10 cellular contexts compared by ENCODE assay signal in the genomic region with DNA sequence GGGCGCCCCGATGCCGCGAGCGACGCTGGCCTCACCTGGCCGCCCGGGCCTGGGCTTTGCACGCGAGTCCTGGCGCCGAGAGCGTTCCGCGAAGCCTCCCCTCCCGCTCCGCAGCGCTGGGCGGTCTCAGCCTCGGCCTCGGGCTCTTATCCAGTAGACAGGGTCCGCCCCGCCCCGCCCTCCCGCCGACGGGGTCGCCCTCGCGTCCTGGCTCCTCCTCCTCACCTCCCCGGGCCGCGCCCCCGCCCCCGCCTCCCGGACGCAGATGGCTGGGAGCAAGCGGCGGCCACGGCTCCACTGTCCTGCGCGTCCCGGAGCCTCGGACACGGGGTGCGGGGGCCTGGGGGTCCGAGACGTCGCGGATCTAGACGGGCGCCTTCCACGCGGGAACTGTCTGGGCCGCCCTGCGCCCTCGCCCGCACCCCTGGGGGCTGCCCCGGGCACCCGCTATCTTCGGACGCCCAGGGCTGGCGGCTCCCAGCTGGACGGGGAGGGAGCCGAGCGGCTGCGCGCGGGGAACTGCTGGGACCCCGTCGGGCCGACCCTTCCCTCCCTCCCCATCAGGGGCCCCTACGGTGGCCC. TPM values are rescaled to one million over a fixed set of nuclear protein-coding genes. Genes with fewer than 3 reads are reported as not detected.
DNase-seq lines count a peak whose midpoint lies in the region; ATAC-seq and TF ChIP-seq lines count a peak whose summit lies in the region.
"Had no signal": no experiment of that assay in that cellular context is flagged by ENCODE, and none has a peak within 500 bp of the region (broad histone marks: within the 10 kb centered on the region; RNA-seq: fewer than 3 reads in every experiment).

A gene (minus strand): TSS at position 128 of the 582 bp plus-strand sequence. CDS start 2,243 bp downstream, outside the sequence.

- POLR2A ChIA-PET in RWPE1 (lab: Yijun Ruan, JAX; ENCODE audit: low non-redundant PET) = no interaction called here

- no peak for TF ChIP-seq POLR2A in upper lobe of left lung (IDR thresholded peaks at IDR 0.05)

- H3K27ac ChIP-seq in upper lobe of left lung = no peak within 1 kb of the TSS
- H3K27ac ChIP-seq in RWPE1 = no peak within 1 kb of the TSS
- H3K27ac ChIP-seq: BLaER1 treated with 17β-estradiol and CSF1 and Interleukin-3, amounts not matched to agents 10 nM and 100 nM had no signal

- H3K9me3 Mint-ChIP-seq in activated naive CD4-positive, alpha-beta T cell treated with anti-CD3 and anti-CD28 coated beads for 36 hours = peaks cover 3% of the 10 kb centered on the region
- H3K9me3 Mint-ChIP-seq in CD14-positive monocyte = peaks cover 0 to 7% (median 4%) of the 10 kb centered on the region in 7 donors

- H3K4me1 ChIP-seq in mucosa of descending colon (ENCODE audit: low read depth) (peaks cover 5% of the 10 kb centered on the region), upper lobe of left lung (peaks cover 14 to 23% (median 16%) of the 10 kb centered on the region in 4 donors)

- no peak within 1 kb of the TSS for H3K4me3 Mint-ChIP-seq in activated naive CD4-positive, alpha-beta T cell treated with anti-CD3 and anti-CD28 coated beads for 36 hours
- peak within 1 kb of the TSS in 1 of 2 donors; percentile 79 for H3K4me3 Mint-ChIP-seq in CD14-positive monocyte

- no peak within 1 kb of the TSS for H3K27ac Mint-ChIP-seq in activated naive CD4-positive, alpha-beta T cell treated with anti-CD3 and anti-CD28 coated beads for 36 hours
- H3K27ac Mint-ChIP-seq in CD14-positive monocyte = no peak within 1 kb of the TSS

- ATAC-seq in mucosa of descending colon (peak; percentile 44), upper lobe of left lung (ENCODE audit: low FRiP score in 2 of 2) (peak in 1 of 2 donors; percentile 59), GM18520 (IDR thresholded peaks at IDR 0.05; ENCODE audit: unreplicated experiment) (no peak)
- ATAC-seq: HCT116 had no signal

- intact Hi-C loops in activated naive CD4-positive, alpha-beta T cell treated with anti-CD3 and anti-CD28 coated beads for 36 hours (cut with micrococcal nuclease) = no loop called here
- intact Hi-C loops in mucosa of descending colon (cut with DNase I, micrococcal nuclease) (no loop called here), CD14-positive monocyte (cut with micrococcal nuclease) (no loop called here)

- H3K9me3 ChIP-seq in mucosa of descending colon (no peaks in the 10 kb centered on the region), upper lobe of left lung (no peaks in the 10 kb centered on the region)

- CTCF ChIA-PET in activated naive CD4-positive, alpha-beta T cell treated with anti-CD3 and anti-CD28 coated beads for 36 hours (lab: Charles Lee) = no interaction called here
- CTCF ChIA-PET in RWPE1 (lab: Yijun Ruan, JAX) = no interaction called here

- DNase-seq in activated naive CD4-positive, alpha-beta T cell treated with Interleukin-2 at 50 U/mL for 16 hours = peak; percentile 10
- no peak for DNase-seq in activated naive CD4-positive, alpha-beta T cell treated with anti-CD3 and anti-CD28 coated beads for 36 hours
- DNase-seq in choroid plexus epithelial cell (ENCODE audit: low read depth) (peak; percentile 9), mucosa of descending colon (peak; percentile 27 to 52 (median 41)), upper lobe of left lung (peak in 1 of 2 donors; percentile 89), RWPE1 (ENCODE audit: low spot score) (no peak), CD14-positive monocyte (ENCODE audit: low spot score) (no peak)

- WGBS in upper lobe of left lung, 2 donors = 0% methylated on average over 5 of the region's 73 CpGs; no CpG with 5 or more reads in 1 of the 2 donors

- H3K27me3 Mint-ChIP-seq in activated naive CD4-positive, alpha-beta T cell treated with anti-CD3 and anti-CD28 coated beads for 36 hours (ENCODE audit: low read depth) = peaks cover 51% of the 10 kb centered on the region
- peaks cover 66 to 82% (median 72%) of the 10 kb centered on the region in 3 donors for H3K27me3 Mint-ChIP-seq in CD14-positive monocyte (ENCODE audit: low read depth in 3 of 3)

- peaks cover 1 to 44% (median 21%) of the 10 kb centered on the region in 4 donors for H3K27me3 ChIP-seq in upper lobe of left lung

- H3K4me1 Mint-ChIP-seq in activated naive CD4-positive, alpha-beta T cell treated with anti-CD3 and anti-CD28 coated beads for 36 hours (ENCODE audit: low read depth) = peaks cover 5% of the 10 kb centered on the region
- no peaks in the 10 kb centered on the region for H3K4me1 Mint-ChIP-seq in CD14-positive monocyte

- no peaks in the 10 kb centered on the region for H3K36me3 ChIP-seq in mucosa of descending colon (ENCODE audit: low read depth)
- no peaks in the 10 kb centered on the region for H3K36me3 ChIP-seq in upper lobe of left lung
- H3K36me3 ChIP-seq: BLaER1 treated with 17β-estradiol and CSF1 and Interleukin-3, amounts not matched to agents 10 nM and 100 nM had no signal

- H3K36me3 Mint-ChIP-seq in activated naive CD4-positive, alpha-beta T cell treated with anti-CD3 and anti-CD28 coated beads for 36 hours (ENCODE audit: low read depth) = no peaks in the 10 kb centered on the region
- H3K36me3 Mint-ChIP-seq in CD14-positive monocyte = no peaks in the 10 kb centered on the region

- TF ChIP-seq CTCF in choroid plexus epithelial cell (conservative IDR thresholded peaks at IDR 0.05; ENCODE audit: low read depth, low read length) (no peak), mucosa of descending colon (IDR thresholded peaks at IDR 0.05) (no peak), upper lobe of left lung (IDR thresholded peaks at IDR 0.05) (no peak), RWPE1 (conservative IDR thresholded peaks at IDR 0.05; ENCODE audit: low read depth) (no peak), CD14-positive monocyte (IDR thresholded peaks at IDR 0.05) (no peak)

- H3K4me3 ChIP-seq in choroid plexus epithelial cell (ENCODE audit: low read depth, low read length) (no peak within 1 kb of the TSS), mucosa of descending colon (no peak within 1 kb of the TSS), upper lobe of left lung (peak within 1 kb of the TSS in 3 of 4 donors; percentile 15 to 23 (median 16))
- H3K4me3 ChIP-seq: BLaER1 treated with 17β-estradiol and CSF1 and Interleukin-3, amounts not matched to agents 10 nM and 100 nM had no signal

- TF ChIP-seq EP300 in upper lobe of left lung (IDR thresholded peaks at IDR 0.05) = no peak

RNA-seq across cellular contexts. Expression of the gene that starts here (rescaled TPM):
- total RNA-seq in activated naive CD4-positive, alpha-beta T cell treated with anti-CD3 and anti-CD28 coated beads for 36 hours = not detected
- total RNA-seq in mucosa of descending colon (not detected), upper lobe of left lung (1 to 10 TPM in 1 of 6 donors, under 1 TPM in 3, not detected in 2; 0.15 to 1.2 (median 0.36) TPM)
- not detected for polyA plus RNA-seq in CD14-positive monocyte

Comparison
In these comparisons a context has a peak if more than half of its experiments do, and no peak if none do; other contexts are left out.
1. DNase-seq: peak in activated naive CD4-positive, alpha-beta T cell treated with Interleukin-2 at 50 U/mL for 16 hours (single experiment) and choroid plexus epithelial cell (single experiment); none in activated naive CD4-positive, alpha-beta T cell treated with anti-CD3 and anti-CD28 coated beads for 36 hours (single experiment), RWPE1 (single experiment) and CD14-positive monocyte (single experiment).
2. Peak in DNase-seq and ATAC-seq in mucosa of descending colon; RNA of the gene not detected or under 1 TPM.
3. H3K4me3 ChIP-seq: peak in upper lobe of left lung (3 of 4); none in choroid plexus epithelial cell (single experiment) and mucosa of descending colon (single experiment).